In the genomic region with DNA sequence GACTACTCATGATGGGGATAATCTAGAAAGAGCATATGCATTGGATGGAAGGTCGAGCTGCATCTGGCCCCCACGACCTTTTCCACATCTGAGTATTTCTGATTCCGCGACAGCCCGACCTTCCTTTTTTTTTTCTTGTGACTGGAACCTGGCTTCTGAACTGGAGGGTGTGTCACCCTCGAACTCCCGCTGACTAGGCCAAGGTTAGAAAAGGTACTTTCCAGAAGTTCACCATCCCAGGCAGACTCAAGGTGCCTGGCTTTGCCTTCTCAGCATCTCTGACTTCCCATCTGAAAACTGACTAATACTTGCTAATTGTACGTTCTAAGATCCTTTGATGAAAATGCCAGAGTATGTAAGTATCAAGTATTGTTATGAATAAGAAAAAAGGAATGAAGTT, we compare ENCODE assay signal across 25 cellular contexts. TPM values are rescaled to one million over a fixed set of nuclear protein-coding genes. Genes with fewer than 3 reads are reported as not detected.
DNase-seq lines count a peak whose midpoint lies in the region; ATAC-seq, FAIRE-seq and TF ChIP-seq lines count a peak whose summit lies in the region.
"Had no signal": no experiment of that assay in that cellular context is flagged by ENCODE, and none has a peak within 500 bp of the region (broad histone marks: within the 10 kb centered on the region; RNA-seq: fewer than 3 reads in every experiment).

No MANE protein-coding gene starts in this region.

- peak overlapping the region; percentile 90 for H3K27ac Mint-ChIP-seq in activated T-helper 17 cell treated with anti-CD3 and anti-CD28 coated beads, Interleukin-2, amount 50 U/mL, for 72 hours

- CTCF ChIA-PET in PC-9 (lab: Charles Lee): no interaction called here

- no peaks in the 10 kb centered on the region for H3F3A ChIP-seq in PC-9 (ENCODE audit: insufficient read depth, low read depth)

- H3K27me3 ChIP-seq in KMS-11 (ENCODE audit: insufficient read depth, low read depth): no peaks in the 10 kb centered on the region
- H3K27me3 ChIP-seq in PC-9 (ENCODE audit: insufficient read depth, low read depth): no peaks in the 10 kb centered on the region
- H3K27me3 ChIP-seq: cardiac muscle cell, hepatocyte, SJCRH30 had no signal

- 0 out of 2 replicates have a peak overlapping the region, but pooled peaks have one; percentile 19 for H3K9ac ChIP-seq in KMS-11
- H3K9ac ChIP-seq: BLaER1 treated with 17β-estradiol and CSF1 and Interleukin-3, amounts not matched to agents 10 nM and 100 nM had no signal

- H4K20me1 ChIP-seq in KMS-11 (ENCODE audit: insufficient read depth) (no peaks in the 10 kb centered on the region), PC-9 (ENCODE audit: insufficient read depth) (no peaks in the 10 kb centered on the region)
- H4K20me1 ChIP-seq: BLaER1 treated with 17β-estradiol and CSF1 and Interleukin-3, amounts not matched to agents 10 nM and 100 nM had no signal

- BruUV-seq in PC-9 (replicated peaks; lab: Mats Ljungman, UMichigan): no TSS peak

- peak; percentile 86 to 91 for ATAC-seq in activated T-cell treated with anti-CD3 and anti-CD28 coated beads, Interleukin-2, amount 50 U/mL, for 4 hours
- peak; percentile 87 for ATAC-seq in activated T-helper 17 cell treated with anti-CD3 and anti-CD28 coated beads, Interleukin-2, amount 50 U/mL, for 72 hours (replicated peaks)
- ATAC-seq: left ventricle myocardium superior, Panc1 had no signal

- TF ChIP-seq CTCF in KMS-11 (conservative IDR thresholded peaks at IDR 0.05; ENCODE audit: low read depth, low read length) (no peak), epithelial cell of esophagus (IDR thresholded peaks at IDR 0.05; ENCODE audit: insufficient read depth, low read depth, low read length, missing control alignments) (no peak), PC-9 (conservative IDR thresholded peaks at IDR 0.05) (no peak)

- no peak for FAIRE-seq in urothelium cell line (lab: Jason Lieb, UNC)

- H3K79me2 ChIP-seq in KMS-11 (ENCODE audit: insufficient read depth, low read depth): no peaks in the 10 kb centered on the region
- no peaks in the 10 kb centered on the region for H3K79me2 ChIP-seq in PC-9 (ENCODE audit: low read depth)
- H3K79me2 ChIP-seq: hepatocyte had no signal

- H3K4me2 ChIP-seq in KMS-11 (peak overlapping the region; percentile 66), PC-9 (no peak overlapping the region)
- H3K4me2 ChIP-seq: BLaER1 treated with 17β-estradiol and CSF1 and Interleukin-3, amounts not matched to agents 10 nM and 100 nM; hepatocyte had no signal

- POLR2A ChIA-PET in PC-9 (lab: Charles Lee; ENCODE audit: unreplicated experiment): no interaction called here

- no peaks in the 10 kb centered on the region for H3K9me3 Mint-ChIP-seq in activated T-cell treated with anti-CD3 and anti-CD28 coated beads, Interleukin-2, amount 50 U/mL, for 4 hours
- H3K9me3 Mint-ChIP-seq in activated T-helper 17 cell treated with anti-CD3 and anti-CD28 coated beads, Interleukin-2, amount 50 U/mL, for 72 hours: no peaks in the 10 kb centered on the region

- peak overlapping the region; percentile 27 for H3K4me3 Mint-ChIP-seq in activated T-cell treated with anti-CD3 and anti-CD28 coated beads, Interleukin-2, amount 50 U/mL, for 4 hours
- H3K4me3 Mint-ChIP-seq in activated T-helper 17 cell treated with anti-CD3 and anti-CD28 coated beads, Interleukin-2, amount 50 U/mL, for 72 hours: peak overlapping the region; percentile 73
- H3K4me3 Mint-ChIP-seq: neural crest cell had no signal

- peak overlapping the region; percentile 70 for H3K27ac ChIP-seq in KMS-11
- H3K27ac ChIP-seq in PC-9: no peak overlapping the region
- H3K27ac ChIP-seq: BLaER1 treated with 17β-estradiol and CSF1 and Interleukin-3, amounts not matched to agents 10 nM and 100 nM; cardiac muscle cell; epithelial cell of prostate; hepatocyte; SJCRH30; thoracic aorta had no signal

- peaks cover 4% of the 10 kb centered on the region; the same call in 1 of the 2 replicates for H3K9me3 ChIP-seq in PC-9 (ENCODE audit: insufficient read depth, low read depth)
- H3K9me3 ChIP-seq: SJCRH30, thoracic aorta had no signal

- no peaks in the 10 kb centered on the region for H3K9me2 ChIP-seq in PC-9 (ENCODE audit: insufficient read depth)

- H3K4me1 ChIP-seq in KMS-11 (ENCODE audit: low read depth, poor library complexity, severe bottlenecking): peaks cover 35% of the 10 kb centered on the region
- no peaks in the 10 kb centered on the region for H3K4me1 ChIP-seq in PC-9 (replicated peaks; ENCODE audit: insufficient read depth)
- H3K4me1 ChIP-seq: BLaER1 treated with 17β-estradiol and CSF1 and Interleukin-3, amounts not matched to agents 10 nM and 100 nM; SJCRH30 had no signal

- peak overlapping the region; percentile 50; the same call in 1 of the 2 replicates for H2AFZ ChIP-seq in KMS-11 (ENCODE audit: low read depth)
- no peak overlapping the region for H2AFZ ChIP-seq in PC-9
- H2AFZ ChIP-seq: hepatocyte had no signal

- H3K27me3 Mint-ChIP-seq in activated T-cell treated with anti-CD3 and anti-CD28 coated beads, Interleukin-2, amount 50 U/mL, for 4 hours (ENCODE audit: low read depth): no peaks in the 10 kb centered on the region
- no peaks in the 10 kb centered on the region for H3K27me3 Mint-ChIP-seq in activated T-helper 17 cell treated with anti-CD3 and anti-CD28 coated beads, Interleukin-2, amount 50 U/mL, for 72 hours

- DNase-seq in activated T-cell treated with anti-CD3 and anti-CD28 coated beads, Interleukin-2, amount 50 U/mL, for 4 hours: no peak
- DNase-seq in activated T-cell treated with anti-CD3 and anti-CD28 coated beads, Interleukin-2, amount 50 U/mL, for 1 hour: no peak
- DNase-seq in epithelial cell of esophagus (ENCODE audit: low read depth) (peak; percentile 7), PC-9 (no peak), urothelium cell line (ENCODE audit: low spot score) (no peak), AG08395 (ENCODE audit: low spot score) (no peak)
- DNase-seq: amniotic stem cell, dermis blood vessel endothelial cell, left ventricle myocardium superior, NCI-H1105, NCI-H2081, NCI-H446 treated with DMSO at 0.1 percent for 48 hours, SJCRH30 had no signal

- H3K36me3 ChIP-seq in KMS-11 (ENCODE audit: insufficient read depth) (no peaks in the 10 kb centered on the region), PC-9 (ENCODE audit: low read depth) (peaks cover 2% of the 10 kb centered on the region; the same call in 1 of the 2 replicates)
- H3K36me3 ChIP-seq: BLaER1 treated with 17β-estradiol and CSF1 and Interleukin-3, amounts not matched to agents 10 nM and 100 nM; cardiac muscle cell; SJCRH30; thoracic aorta had no signal

- H3K4me3 ChIP-seq in KMS-11 (IDR thresholded peaks at IDR 0.05; ENCODE audit: insufficient read depth, low read depth, low read length): no peak overlapping the region
- no peak overlapping the region for H3K4me3 ChIP-seq in epithelial cell of esophagus (ENCODE audit: low read length)
- H3K4me3 ChIP-seq in PC-9: no peak overlapping the region
- H3K4me3 ChIP-seq: BLaER1 treated with 17β-estradiol and CSF1 and Interleukin-3, amounts not matched to agents 10 nM and 100 nM; cardiac muscle cell; hepatocyte; SJCRH30; thoracic aorta had no signal

- H3K36me3 Mint-ChIP-seq in activated T-cell treated with anti-CD3 and anti-CD28 coated beads, Interleukin-2, amount 50 U/mL, for 4 hours (ENCODE audit: insufficient read depth): peaks cover 2% of the 10 kb centered on the region
- H3K36me3 Mint-ChIP-seq in activated T-helper 17 cell treated with anti-CD3 and anti-CD28 coated beads, Interleukin-2, amount 50 U/mL, for 72 hours (ENCODE audit: low read depth): peaks cover 6% of the 10 kb centered on the region

- H3K4me1 Mint-ChIP-seq in activated T-cell treated with anti-CD3 and anti-CD28 coated beads, Interleukin-2, amount 50 U/mL, for 4 hours (ENCODE audit: low read depth): peaks cover 42% of the 10 kb centered on the region
- H3K4me1 Mint-ChIP-seq in activated T-helper 17 cell treated with anti-CD3 and anti-CD28 coated beads, Interleukin-2, amount 50 U/mL, for 72 hours: peaks cover 48% of the 10 kb centered on the region
- H3K4me1 Mint-ChIP-seq: neural crest cell had no signal

- intact Hi-C loops in PC-9 (cut with micrococcal nuclease; ENCODE audit: unreplicated experiment): no loop called here

RNA-seq across cellular contexts. Expression of a gene that starts 49.3 kb away (rescaled TPM):
- 100 to 1,000 TPM in 2 of 3 donors, 10 to 100 TPM in 1; 99.9 to 139 (median 115) TPM for total RNA-seq in activated T-cell treated with anti-CD3 and anti-CD28 coated beads, Interleukin-2, amount 50 U/mL, for 4 hours
- 100 to 1,000 TPM in 1 of 2 donors, 10 to 100 TPM in 1; 87.0 to 110 TPM for total RNA-seq in activated T-helper 17 cell treated with anti-CD3 and anti-CD28 coated beads, Interleukin-2, amount 50 U/mL, for 72 hours
- not detected in 2 replicates for total RNA-seq in PC-9 (2021)
- total RNA-seq: A673, cardiac muscle cell, dermis blood vessel endothelial cell, fibroblast of villous mesenchyme, hepatocyte, neural crest cell, posterior vena cava, SJCRH30 had no signal

Comparison
In these comparisons a context has a peak if more than half of its experiments do, and no peak if none do; other contexts are left out.
1. RNA of a gene that starts 49.3 kb away (total RNA-seq): 99.9 to 139 TPM in activated T-cell treated with anti-CD3 and anti-CD28 coated beads, Interleukin-2, amount 50 U/mL, for 4 hours and 87.0 to 110 TPM in activated T-helper 17 cell treated with anti-CD3 and anti-CD28 coated beads, Interleukin-2, amount 50 U/mL, for 72 hours; not detected in PC-9; every median in the first group is over 10 times any median in the second.